In the genomic region with DNA sequence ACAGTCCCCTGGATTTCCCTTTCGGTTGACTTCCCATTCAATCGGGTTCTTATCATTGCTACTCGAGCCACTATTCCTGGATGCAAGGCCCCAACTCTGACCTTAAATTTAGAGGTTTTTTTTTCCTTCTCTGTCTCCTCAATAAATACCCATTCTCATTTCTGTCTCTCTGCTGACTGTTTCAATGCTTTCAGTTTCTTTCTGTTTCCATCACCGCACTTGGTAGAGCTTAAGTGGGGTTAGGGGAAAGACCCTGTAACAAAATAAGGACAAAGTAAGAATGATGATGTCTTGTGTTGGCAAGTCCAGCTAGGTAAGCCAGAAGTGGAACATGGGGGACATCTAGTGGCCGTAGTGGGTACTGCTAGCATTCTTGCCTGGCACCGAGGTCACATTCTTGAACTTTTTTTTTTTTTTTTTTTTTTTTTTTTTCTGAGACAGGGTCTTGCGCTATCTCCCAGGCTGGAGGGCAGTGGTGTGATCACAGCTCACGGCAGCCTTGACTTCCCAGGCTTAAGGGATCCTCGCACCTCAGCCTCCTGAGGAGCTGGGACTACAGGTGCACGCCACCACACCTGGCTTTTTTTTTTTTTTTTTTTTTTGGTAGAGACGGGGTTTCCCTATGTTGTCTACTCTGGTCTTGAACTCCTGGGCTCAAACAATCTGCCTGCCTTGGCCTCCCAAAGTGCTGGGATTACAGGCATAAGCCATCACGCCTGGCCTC, we compare ENCODE assay signal across 8 cellular contexts. TPM values are rescaled to one million over a fixed set of nuclear protein-coding genes. Genes with fewer than 3 reads are reported as not detected.
DNase-seq lines count a peak whose midpoint lies in the region; ATAC-seq, FAIRE-seq and TF ChIP-seq lines count a peak whose summit lies in the region.

No MANE protein-coding gene starts in this region.

- no peaks in the 10 kb centered on the region for H3K9me3 Mint-ChIP-seq in activated B cell treated with CpG ODN at 0.5 μM for 24 hours

- H3K27ac Mint-ChIP-seq in activated B cell treated with CpG ODN at 0.5 μM for 24 hours: no peak overlapping the region

- H3K27me3 Mint-ChIP-seq in activated B cell treated with CpG ODN at 0.5 μM for 24 hours: no peaks in the 10 kb centered on the region

- POLR2A ChIA-PET in activated B cell treated with CpG ODN at 0.5 μM for 24 hours (lab: Charles Lee): interaction anchor here (0.7 to 1.5 kb wide), 4 partner anchors 78 to 324 kb away, joined by 3 to 10 read pairs (median 6); partner anchors contain the start of gene TMEM209

- CTCF ChIA-PET in activated B cell treated with CpG ODN at 0.5 μM for 24 hours (lab: Charles Lee): interaction anchor here (0.6 to 4.1 kb wide), 10 partner anchors 11 to 667 kb away, joined by 3 to 28 read pairs (median 3); no protein-coding TSS in a partner anchor

- no peaks in the 10 kb centered on the region for H3K36me3 Mint-ChIP-seq in activated B cell treated with CpG ODN at 0.5 μM for 24 hours (ENCODE audit: low read depth)

- no peak overlapping the region for H3K4me3 Mint-ChIP-seq in activated B cell treated with CpG ODN at 0.5 μM for 24 hours

- peak; percentile 84 for FAIRE-seq in A204.1 (lab: Jason Lieb, UNC)
- FAIRE-seq in GM18507 (lab: Jason Lieb, UNC): peak; percentile 94

- DNase-seq in GM18507 (ENCODE audit: extremely low spot score, insufficient read length, low read depth) (peak; percentile 63), NCI-H2196 treated with DMSO at 0.1 percent for 48 hours (lab: John Stamatoyannopoulos, UW; ENCODE audit: unreplicated experiment) (peak; percentile 52), activated B cell treated with CpG ODN at 0.5 μM for 24 hours (peak; percentile 74), kidney tubule cell (ENCODE audit: low spot score) (peak; percentile 90)
- peak; percentile 75 for DNase-seq in central memory CD4-positive, alpha-beta T cell
- peak; percentile 90 to 94 for DNase-seq in stimulated activated CD4-positive, alpha-beta T cell treated with anti-CD3 and anti-CD28 coated beads, Interleukin-2, amount 100 ng/mL, for 24 hours

- peak; percentile 51 for TF ChIP-seq CTCF in activated B cell treated with CpG ODN at 0.5 μM for 24 hours (IDR thresholded peaks at IDR 0.05)

- H3K4me1 Mint-ChIP-seq in activated B cell treated with CpG ODN at 0.5 μM for 24 hours: peaks cover 9% of the 10 kb centered on the region

- ATAC-seq in HG03139 (IDR thresholded peaks at IDR 0.05; ENCODE audit: unreplicated experiment) (peak; percentile 53), activated B cell treated with CpG ODN at 0.5 μM for 24 hours (ENCODE audit: low read depth) (peak; percentile 91)

- intact Hi-C loops in activated B cell treated with CpG ODN at 0.5 μM for 24 hours (cut with micrococcal nuclease): loop anchor here (1.0 to 5.0 kb wide), 8 partner anchors 78 to 643 kb away; no protein-coding TSS in a partner anchor

RNA-seq across cellular contexts. Expression of gene ZC3HC1, which starts 40.3 kb away (rescaled TPM):
- total RNA-seq in activated B cell treated with CpG ODN at 0.5 μM for 24 hours: 23.0 and 28.8 TPM in 2 replicates

RNA-seq across cellular contexts. Expression of gene UBE2H, which starts 58.1 kb away (rescaled TPM):
- total RNA-seq in activated B cell treated with CpG ODN at 0.5 μM for 24 hours: 28.8 and 32.6 TPM in 2 replicates

RNA-seq across cellular contexts. Expression of gene KLHDC10, which starts 59.5 kb away (rescaled TPM):
- total RNA-seq in activated B cell treated with CpG ODN at 0.5 μM for 24 hours: 17.2 and 21.0 TPM in 2 replicates

Comparison
In these comparisons a context has a peak if more than half of its experiments do, and no peak if none do; other contexts are left out.
1. Peak in every context shown above with its lines: DNase-seq and ATAC-seq.